In the genomic region with DNA sequence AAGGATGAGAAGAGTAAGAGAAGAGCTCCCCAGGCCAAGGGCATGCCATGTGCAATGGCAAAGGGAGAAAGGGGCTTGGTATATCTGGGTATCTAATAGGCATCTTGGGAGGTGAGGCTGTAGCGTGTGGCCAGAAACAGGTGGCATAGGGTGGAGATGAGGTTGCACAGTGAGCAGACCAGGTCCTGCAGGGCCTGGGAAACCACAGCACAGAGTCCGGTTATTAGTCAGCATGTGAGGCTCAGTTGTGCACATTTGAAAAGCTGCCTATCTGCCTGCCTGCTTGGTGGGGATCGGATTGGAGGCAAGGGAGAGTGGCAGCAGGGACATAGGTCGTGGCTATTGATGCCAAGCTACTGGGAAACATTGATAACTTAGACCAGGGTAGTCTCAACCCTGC, we compare ENCODE assay signal across 11 cellular contexts.
DNase-seq lines count a peak whose midpoint lies in the region; ATAC-seq and TF ChIP-seq lines count a peak whose summit lies in the region.
"Had no signal": no experiment of that assay in that cellular context is flagged by ENCODE, and none has a peak within 500 bp of the region (broad histone marks: within the 10 kb centered on the region; RNA-seq: fewer than 3 reads in every experiment).

No MANE protein-coding gene starts in this region.

- in situ Hi-C loops in GM13977 (cut with MboI; ENCODE audit: low pct_unique_long_range_greater_than_20kb, low sequenced_read_pairs, unreplicated experiment), result no loop called here

- no peaks in the 10 kb centered on the region for H3K9me3 ChIP-seq in PC-9 (ENCODE audit: insufficient read depth, low read depth)
- H3K9me3 ChIP-seq: breast epithelium had no signal

- no peak overlapping the region for H2AFZ ChIP-seq in PC-9

- no peaks in the 10 kb centered on the region for H3K36me3 ChIP-seq in PC-9 (ENCODE audit: low read depth)
- H3K36me3 ChIP-seq: breast epithelium had no signal

- no peaks in the 10 kb centered on the region for H3K79me2 ChIP-seq in PC-9 (ENCODE audit: low read depth)

- intact Hi-C loops in PC-9 (cut with micrococcal nuclease; ENCODE audit: unreplicated experiment), result no loop called here

- H3F3A ChIP-seq in PC-9 (ENCODE audit: insufficient read depth, low read depth), result no peaks in the 10 kb centered on the region

- H3K4me1 ChIP-seq in PC-9 (replicated peaks; ENCODE audit: insufficient read depth), result no peaks in the 10 kb centered on the region
- H3K4me1 ChIP-seq: breast epithelium had no signal

- DNase-seq in GM13977 (ENCODE audit: low spot score), result peak; percentile 67
- no peak for DNase-seq in left lobe of liver (ENCODE audit: low spot score)
- DNase-seq in CD1c-positive myeloid dendritic cell (ENCODE audit: extremely low spot score), result no peak
- no peak for DNase-seq in NCI-H524 treated with DMSO at 0.1 percent for 48 hours (lab: John Stamatoyannopoulos, UW)
- no peak for DNase-seq in PC-9
- DNase-seq: NCI-H1092 treated with DMSO at 0.1 percent for 48 hours; stimulated activated naive CD4-positive, alpha-beta T cell treated with Interleukin-2 at 50 U/mL for 16 hours had no signal

- no peaks in the 10 kb centered on the region for H3K27me3 ChIP-seq in PC-9 (ENCODE audit: insufficient read depth, low read depth)
- H3K27me3 ChIP-seq: breast epithelium had no signal

- H4K20me1 ChIP-seq in PC-9 (ENCODE audit: insufficient read depth), result no peaks in the 10 kb centered on the region

- H3K9me2 ChIP-seq in PC-9 (ENCODE audit: insufficient read depth), result no peaks in the 10 kb centered on the region

- POLR2A ChIA-PET in PC-9 (lab: Charles Lee; ENCODE audit: unreplicated experiment), result no interaction called here

- no peak overlapping the region for H3K4me3 ChIP-seq in PC-9
- H3K4me3 ChIP-seq: breast epithelium had no signal

- no peak overlapping the region for H3K27ac ChIP-seq in PC-9
- H3K27ac ChIP-seq: breast epithelium had no signal

- CTCF ChIA-PET in PC-9 (lab: Charles Lee), result no interaction called here

- TF ChIP-seq CTCF in GM13977 (IDR thresholded peaks at IDR 0.05; ENCODE audit: extremely low read depth, insufficient read depth, missing control alignments) (no peak), PC-9 (conservative IDR thresholded peaks at IDR 0.05) (no peak)

- BruUV-seq in PC-9 (replicated peaks; lab: Mats Ljungman, UMichigan), result no TSS peak

- ATAC-seq in GM19438 (IDR thresholded peaks at IDR 0.05; ENCODE audit: low read depth, unreplicated experiment), result peak; percentile 84
- ATAC-seq in HG02840 (IDR thresholded peaks at IDR 0.05; ENCODE audit: low FRiP score, unreplicated experiment), result peak; percentile 91
- peak; percentile 93 for ATAC-seq in HG03469 (IDR thresholded peaks at IDR 0.05; ENCODE audit: unreplicated experiment)
- ATAC-seq in left lobe of liver, result no peak

- H3K4me2 ChIP-seq in PC-9, result no peak overlapping the region
